Comparison of ENCODE assay signal across 1 cellular context in genomic region chr1:40802078-40803075, GRCh38.
TF ChIP-seq lines count a peak whose summit lies in the region.

No MANE protein-coding gene starts in this region.

TF ChIP-seq in K562, 482 proteins besides CTCF, POLR2A, EP300 and RAD21 (continued from another document and continues in another):
- TF ChIP-seq TFE3 (CRISPR knock-in tag; IDR thresholded peaks at IDR 0.05) (no peak), NEUROD1 (IDR thresholded peaks at IDR 0.05; ENCODE audit: borderline replicate concordance, low read depth, low read length, partially characterized antibody) (no peak), SRSF9 (IDR thresholded peaks at IDR 0.05; ENCODE audit: borderline replicate concordance, low read depth, low read length) (no peak), KDM2B (CRISPR knock-in tag; IDR thresholded peaks at IDR 0.05) (no peak), DNMT1 (IDR thresholded peaks at IDR 0.05) (no peak), ELK1 (CRISPR knock-in tag; IDR thresholded peaks at IDR 0.05) (no peak), CGGBP1 (CRISPR knock-in tag; IDR thresholded peaks at IDR 0.05) (no peak), XRCC4 (IDR thresholded peaks at IDR 0.05; ENCODE audit: extremely low read depth, insufficient read depth, insufficient read length) (no peak), ZNF41 (CRISPR knock-in tag; conservative IDR thresholded peaks at IDR 0.05) (peak; percentile 91), DDX20 (tag; IDR thresholded peaks at IDR 0.05; ENCODE audit: low read depth) (no peak), KLF6 (CRISPR knock-in tag; IDR thresholded peaks at IDR 0.05; ENCODE audit: borderline replicate concordance) (no peak), NRF1 (conservative IDR thresholded peaks at IDR 0.05 in 1 of 2, IDR thresholded peaks at IDR 0.05 in 1 of 2) (peak; percentile 45 to 50; a peak in 3 of 4 replicates), ELF2 (CRISPR knock-in tag; IDR thresholded peaks at IDR 0.05) (no peak), ZNF24 (IDR thresholded peaks at IDR 0.05) (peak; percentile 89), TRIM24 (IDR thresholded peaks at IDR 0.05) (peak in 1 of 2 experiments; percentile 33; a peak in 1 of 4 replicates), BHLHE40 (IDR thresholded peaks at IDR 0.05; ENCODE audit: low read length) (no peak; the same call in 1 of the 2 replicates), ZZZ3 (IDR thresholded peaks at IDR 0.05) (no peak), ZBED1 (IDR thresholded peaks at IDR 0.05) (no peak), ATF1 (CRISPR knock-in tag; IDR thresholded peaks at IDR 0.05) (no peak), ATF1 (tag; IDR thresholded peaks at IDR 0.05) (peak; percentile 61), RFX5 (IDR thresholded peaks at IDR 0.05; ENCODE audit: low read depth, low read length) (no peak), ZNF444 (CRISPR knock-in tag; IDR thresholded peaks at IDR 0.05) (no peak), KHSRP (IDR thresholded peaks at IDR 0.05) (no peak), RFX1 (IDR thresholded peaks at IDR 0.05) (no peak), CEBPB (tag; IDR thresholded peaks at IDR 0.05) (peak; percentile 76), TEAD4 (IDR thresholded peaks at IDR 0.05; ENCODE audit: low read length) (0 out of 2 replicates have a peak, but pooled peaks have one; percentile 22), TEAD4 (CRISPR knock-in tag; IDR thresholded peaks at IDR 0.05; ENCODE audit: borderline replicate concordance) (no peak), BCOR (IDR thresholded peaks at IDR 0.05) (peak; percentile 100), NFXL1 (CRISPR knock-in tag; IDR thresholded peaks at IDR 0.05) (no peak), NONO (IDR thresholded peaks at IDR 0.05; ENCODE audit: low read depth in 2 of 2, low read length in 1 of 2) (no peak; a peak in 1 of 4 replicates), MBD1 (CRISPR knock-in tag; IDR thresholded peaks at IDR 0.05) (no peak; the same call in 1 of the 2 replicates), EGR1 (conservative IDR thresholded peaks at IDR 0.05) (peak; percentile 64), BRCA1 (IDR thresholded peaks at IDR 0.05) (no peak), BRCA1 (CRISPR knock-in tag; IDR thresholded peaks at IDR 0.05) (no peak), CBX1 (IDR thresholded peaks at IDR 0.05; ENCODE audit: low read depth) (peak; percentile 99), ZNF79 (CRISPR knock-in tag; IDR thresholded peaks at IDR 0.05; ENCODE audit: low read depth) (no peak), PHF8 (IDR thresholded peaks at IDR 0.05; ENCODE audit: borderline replicate concordance, low read length) (peak; percentile 46; the same call in 1 of the 2 replicates), YY1 (IDR thresholded peaks at IDR 0.05; ENCODE audit: borderline replicate concordance in 1 of 3, control insufficient read depth in 1 of 3, extremely low read depth in 1 of 3, insufficient read depth in 3 of 3, insufficient read length in 1 of 3, insufficient replicate concordance in 2 of 3, low read depth in 1 of 3, low read length in 2 of 3) (no peak), NFE2 (IDR thresholded peaks at IDR 0.05; ENCODE audit: low read depth) (no peak), USF1 (CRISPR knock-in tag; IDR thresholded peaks at IDR 0.05) (no peak), STAT5A (IDR thresholded peaks at IDR 0.05; ENCODE audit: borderline replicate concordance, low read length) (no peak), NCOA1 (IDR thresholded peaks at IDR 0.05; ENCODE audit: low read depth) (peak; percentile 32; the same call in 1 of the 2 replicates), GTF2A2 (tag; IDR thresholded peaks at IDR 0.05) (no peak)
- TF ChIP-seq, protein P1, sequence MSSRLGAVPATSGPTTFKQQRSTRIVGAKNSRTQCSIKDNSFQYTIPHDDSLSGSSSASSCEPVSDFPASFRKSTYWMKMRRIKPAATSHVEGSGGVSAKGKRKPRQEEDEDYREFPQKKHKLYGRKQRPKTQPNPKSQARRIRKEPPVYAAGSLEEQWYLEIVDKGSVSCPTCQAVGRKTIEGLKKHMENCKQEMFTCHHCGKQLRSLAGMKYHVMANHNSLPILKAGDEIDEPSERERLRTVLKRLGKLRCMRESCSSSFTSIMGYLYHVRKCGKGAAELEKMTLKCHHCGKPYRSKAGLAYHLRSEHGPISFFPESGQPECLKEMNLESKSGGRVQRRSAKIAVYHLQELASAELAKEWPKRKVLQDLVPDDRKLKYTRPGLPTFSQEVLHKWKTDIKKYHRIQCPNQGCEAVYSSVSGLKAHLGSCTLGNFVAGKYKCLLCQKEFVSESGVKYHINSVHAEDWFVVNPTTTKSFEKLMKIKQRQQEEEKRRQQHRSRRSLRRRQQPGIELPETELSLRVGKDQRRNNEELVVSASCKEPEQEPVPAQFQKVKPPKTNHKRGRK (tag; IDR thresholded peaks at IDR 0.05) = no peak
- TF ChIP-seq, protein P2, sequence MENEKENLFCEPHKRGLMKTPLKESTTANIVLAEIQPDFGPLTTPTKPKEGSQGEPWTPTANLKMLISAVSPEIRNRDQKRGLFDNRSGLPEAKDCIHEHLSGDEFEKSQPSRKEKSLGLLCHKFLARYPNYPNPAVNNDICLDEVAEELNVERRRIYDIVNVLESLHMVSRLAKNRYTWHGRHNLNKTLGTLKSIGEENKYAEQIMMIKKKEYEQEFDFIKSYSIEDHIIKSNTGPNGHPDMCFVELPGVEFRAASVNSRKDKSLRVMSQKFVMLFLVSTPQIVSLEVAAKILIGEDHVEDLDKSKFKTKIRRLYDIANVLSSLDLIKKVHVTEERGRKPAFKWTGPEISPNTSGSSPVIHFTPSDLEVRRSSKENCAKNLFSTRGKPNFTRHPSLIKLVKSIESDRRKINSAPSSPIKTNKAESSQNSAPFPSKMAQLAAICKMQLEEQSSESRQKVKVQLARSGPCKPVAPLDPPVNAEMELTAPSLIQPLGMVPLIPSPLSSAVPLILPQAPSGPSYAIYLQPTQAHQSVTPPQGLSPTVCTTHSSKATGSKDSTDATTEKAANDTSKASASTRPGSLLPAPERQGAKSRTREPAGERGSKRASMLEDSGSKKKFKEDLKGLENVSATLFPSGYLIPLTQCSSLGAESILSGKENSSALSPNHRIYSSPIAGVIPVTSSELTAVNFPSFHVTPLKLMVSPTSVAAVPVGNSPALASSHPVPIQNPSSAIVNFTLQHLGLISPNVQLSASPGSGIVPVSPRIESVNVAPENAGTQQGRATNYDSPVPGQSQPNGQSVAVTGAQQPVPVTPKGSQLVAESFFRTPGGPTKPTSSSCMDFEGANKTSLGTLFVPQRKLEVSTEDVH (IDR thresholded peaks at IDR 0.05; ENCODE audit: low read depth, partially characterized antibody) = no peak
- TF ChIP-seq, protein P3, sequence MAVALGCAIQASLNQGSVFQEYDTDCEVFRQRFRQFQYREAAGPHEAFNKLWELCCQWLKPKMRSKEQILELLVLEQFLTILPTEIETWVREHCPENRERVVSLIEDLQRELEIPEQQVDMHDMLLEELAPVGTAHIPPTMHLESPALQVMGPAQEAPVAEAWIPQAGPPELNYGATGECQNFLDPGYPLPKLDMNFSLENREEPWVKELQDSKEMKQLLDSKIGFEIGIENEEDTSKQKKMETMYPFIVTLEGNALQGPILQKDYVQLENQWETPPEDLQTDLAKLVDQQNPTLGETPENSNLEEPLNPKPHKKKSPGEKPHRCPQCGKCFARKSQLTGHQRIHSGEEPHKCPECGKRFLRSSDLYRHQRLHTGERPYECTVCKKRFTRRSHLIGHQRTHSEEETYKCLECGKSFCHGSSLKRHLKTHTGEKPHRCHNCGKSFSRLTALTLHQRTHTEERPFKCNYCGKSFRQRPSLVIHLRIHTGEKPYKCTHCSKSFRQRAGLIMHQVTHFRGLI (CRISPR knock-in tag; IDR thresholded peaks at IDR 0.05) = no peak
- TF ChIP-seq, protein P4, sequence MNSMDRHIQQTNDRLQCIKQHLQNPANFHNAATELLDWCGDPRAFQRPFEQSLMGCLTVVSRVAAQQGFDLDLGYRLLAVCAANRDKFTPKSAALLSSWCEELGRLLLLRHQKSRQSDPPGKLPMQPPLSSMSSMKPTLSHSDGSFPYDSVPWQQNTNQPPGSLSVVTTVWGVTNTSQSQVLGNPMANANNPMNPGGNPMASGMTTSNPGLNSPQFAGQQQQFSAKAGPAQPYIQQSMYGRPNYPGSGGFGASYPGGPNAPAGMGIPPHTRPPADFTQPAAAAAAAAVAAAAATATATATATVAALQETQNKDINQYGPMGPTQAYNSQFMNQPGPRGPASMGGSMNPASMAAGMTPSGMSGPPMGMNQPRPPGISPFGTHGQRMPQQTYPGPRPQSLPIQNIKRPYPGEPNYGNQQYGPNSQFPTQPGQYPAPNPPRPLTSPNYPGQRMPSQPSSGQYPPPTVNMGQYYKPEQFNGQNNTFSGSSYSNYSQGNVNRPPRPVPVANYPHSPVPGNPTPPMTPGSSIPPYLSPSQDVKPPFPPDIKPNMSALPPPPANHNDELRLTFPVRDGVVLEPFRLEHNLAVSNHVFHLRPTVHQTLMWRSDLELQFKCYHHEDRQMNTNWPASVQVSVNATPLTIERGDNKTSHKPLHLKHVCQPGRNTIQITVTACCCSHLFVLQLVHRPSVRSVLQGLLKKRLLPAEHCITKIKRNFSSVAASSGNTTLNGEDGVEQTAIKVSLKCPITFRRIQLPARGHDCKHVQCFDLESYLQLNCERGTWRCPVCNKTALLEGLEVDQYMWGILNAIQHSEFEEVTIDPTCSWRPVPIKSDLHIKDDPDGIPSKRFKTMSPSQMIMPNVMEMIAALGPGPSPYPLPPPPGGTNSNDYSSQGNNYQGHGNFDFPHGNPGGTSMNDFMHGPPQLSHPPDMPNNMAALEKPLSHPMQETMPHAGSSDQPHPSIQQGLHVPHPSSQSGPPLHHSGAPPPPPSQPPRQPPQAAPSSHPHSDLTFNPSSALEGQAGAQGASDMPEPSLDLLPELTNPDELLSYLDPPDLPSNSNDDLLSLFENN (IDR thresholded peaks at IDR 0.05; ENCODE audit: low read depth in 2 of 2, low read length in 2 of 2) = no peak; a peak in 2 of 4 replicates
- TF ChIP-seq, protein P5, sequence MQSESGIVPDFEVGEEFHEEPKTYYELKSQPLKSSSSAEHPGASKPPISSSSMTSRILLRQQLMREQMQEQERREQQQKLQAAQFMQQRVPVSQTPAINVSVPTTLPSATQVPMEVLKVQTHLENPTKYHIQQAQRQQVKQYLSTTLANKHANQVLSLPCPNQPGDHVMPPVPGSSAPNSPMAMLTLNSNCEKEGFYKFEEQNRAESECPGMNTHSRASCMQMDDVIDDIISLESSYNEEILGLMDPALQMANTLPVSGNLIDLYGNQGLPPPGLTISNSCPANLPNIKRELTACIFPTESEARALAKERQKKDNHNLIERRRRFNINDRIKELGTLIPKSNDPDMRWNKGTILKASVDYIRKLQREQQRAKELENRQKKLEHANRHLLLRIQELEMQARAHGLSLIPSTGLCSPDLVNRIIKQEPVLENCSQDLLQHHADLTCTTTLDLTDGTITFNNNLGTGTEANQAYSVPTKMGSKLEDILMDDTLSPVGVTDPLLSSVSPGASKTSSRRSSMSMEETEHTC (IDR thresholded peaks at IDR 0.05) = no peak
- TF ChIP-seq, protein P6, sequence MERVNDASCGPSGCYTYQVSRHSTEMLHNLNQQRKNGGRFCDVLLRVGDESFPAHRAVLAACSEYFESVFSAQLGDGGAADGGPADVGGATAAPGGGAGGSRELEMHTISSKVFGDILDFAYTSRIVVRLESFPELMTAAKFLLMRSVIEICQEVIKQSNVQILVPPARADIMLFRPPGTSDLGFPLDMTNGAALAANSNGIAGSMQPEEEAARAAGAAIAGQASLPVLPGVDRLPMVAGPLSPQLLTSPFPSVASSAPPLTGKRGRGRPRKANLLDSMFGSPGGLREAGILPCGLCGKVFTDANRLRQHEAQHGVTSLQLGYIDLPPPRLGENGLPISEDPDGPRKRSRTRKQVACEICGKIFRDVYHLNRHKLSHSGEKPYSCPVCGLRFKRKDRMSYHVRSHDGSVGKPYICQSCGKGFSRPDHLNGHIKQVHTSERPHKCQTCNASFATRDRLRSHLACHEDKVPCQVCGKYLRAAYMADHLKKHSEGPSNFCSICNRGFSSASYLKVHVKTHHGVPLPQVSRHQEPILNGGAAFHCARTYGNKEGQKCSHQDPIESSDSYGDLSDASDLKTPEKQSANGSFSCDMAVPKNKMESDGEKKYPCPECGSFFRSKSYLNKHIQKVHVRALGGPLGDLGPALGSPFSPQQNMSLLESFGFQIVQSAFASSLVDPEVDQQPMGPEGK (CRISPR knock-in tag; IDR thresholded peaks at IDR 0.05; ENCODE audit: borderline replicate concordance) = no peak
